Comparison of ENCODE assay signal across 12 cellular contexts in the genomic region with DNA sequence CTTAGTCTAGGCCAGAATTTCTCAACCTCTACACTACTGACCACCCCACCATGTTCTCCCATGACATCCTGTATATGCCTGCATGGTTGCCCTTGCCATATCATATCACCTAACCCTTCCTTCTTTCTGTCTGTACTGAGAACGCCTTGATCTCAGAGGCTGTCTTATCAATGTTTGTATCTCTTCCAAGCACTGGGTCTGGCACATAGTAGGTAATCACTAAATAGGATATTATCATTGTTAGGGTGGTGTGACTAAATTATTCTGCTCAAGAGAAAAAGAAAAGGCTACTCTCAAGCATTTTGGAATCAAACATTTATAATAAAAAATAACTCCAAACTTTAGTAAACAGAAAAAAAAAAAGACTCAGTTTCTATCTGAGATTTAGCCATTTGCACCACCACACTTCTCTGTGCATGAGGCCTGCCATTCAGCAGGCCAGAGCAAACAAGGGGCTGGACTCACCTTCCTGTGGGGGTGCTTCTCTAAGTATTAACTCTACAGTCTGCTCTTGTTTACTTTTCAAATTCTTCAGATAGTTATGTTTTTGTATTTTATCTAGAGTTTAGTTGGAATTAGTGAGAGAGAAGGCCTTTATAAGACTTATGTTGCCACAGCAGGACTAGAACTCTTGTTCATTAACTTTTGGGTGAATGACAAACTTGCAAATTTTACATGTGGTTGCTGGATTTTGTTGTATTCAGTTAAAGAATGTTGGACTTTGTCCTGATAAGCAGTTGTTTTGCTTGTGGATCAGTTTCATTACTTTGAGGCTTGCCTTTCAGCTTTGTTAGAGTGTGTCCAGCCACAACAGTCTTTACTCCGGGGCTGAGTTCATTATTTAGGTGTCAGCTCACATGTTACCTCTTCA. TPM values are rescaled to one million over a fixed set of nuclear protein-coding genes. Genes with fewer than 3 reads are reported as not detected.
A peak's percentile ranks its signal among the peaks of the same experiment; 100 is the strongest.
DNase-seq lines count a peak whose midpoint lies in the region; ATAC-seq, FAIRE-seq and TF ChIP-seq lines count a peak whose summit lies in the region.
"Had no signal": no experiment of that assay in that cellular context is flagged by ENCODE, and none has a peak within 500 bp of the region (broad histone marks: within the 10 kb centered on the region; RNA-seq: fewer than 3 reads in every experiment).

No MANE protein-coding gene starts in this region.

- TF ChIP-seq CTCF in endothelial cell of umbilical vein (IDR thresholded peaks at IDR 0.05; ENCODE audit: extremely low read depth in 1 of 2, insufficient read depth in 1 of 2, low read depth in 1 of 2, low read length in 2 of 2): no peak
- TF ChIP-seq CTCF in neural crest cell (conservative IDR thresholded peaks at IDR 0.05): no peak

- H3K9me3 Mint-ChIP-seq in CD8-positive, alpha-beta memory T cell: no peaks in the 10 kb centered on the region
- H3K9me3 Mint-ChIP-seq in neural crest cell: no peaks in the 10 kb centered on the region

- H3K36me3 Mint-ChIP-seq in CD8-positive, alpha-beta memory T cell: peaks cover 0 to 31% (median 7%) of the 10 kb centered on the region in 3 donors
- peaks cover 34% of the 10 kb centered on the region for H3K36me3 Mint-ChIP-seq in neural crest cell (ENCODE audit: low read depth)

- H3K9me1 ChIP-seq in endothelial cell of umbilical vein (replicated peaks; ENCODE audit: control insufficient read depth, extremely low read depth, insufficient read depth, low read length): no peaks in the 10 kb centered on the region

- BruUV-seq in endothelial cell of umbilical vein (replicated peaks; lab: Mats Ljungman, UMichigan): no TSS peak

- no peaks in the 10 kb centered on the region for H4K20me1 ChIP-seq in endothelial cell of umbilical vein (replicated peaks; ENCODE audit: control insufficient read depth, extremely low read depth, insufficient read depth, low read length)

- H3K4me1 ChIP-seq in CD8-positive, alpha-beta memory T cell (ENCODE audit: insufficient read depth, low read length): peaks cover 54% of the 10 kb centered on the region
- peaks cover 39% of the 10 kb centered on the region for H3K4me1 ChIP-seq in endothelial cell of umbilical vein (ENCODE audit: control insufficient read depth, extremely low read depth, insufficient read depth, low read length)

- peak overlapping the region in 1 of 7 donors; percentile 39 for H3K4me3 Mint-ChIP-seq in CD8-positive, alpha-beta memory T cell
- H3K4me3 Mint-ChIP-seq in neural crest cell: peak overlapping the region; percentile 14

- no peak for ATAC-seq in HG03045 (IDR thresholded peaks at IDR 0.05; ENCODE audit: unreplicated experiment)

- DNase-seq in CD8-positive, alpha-beta memory T cell: no peak
- DNase-seq in LHCN-M2 (ENCODE audit: low read depth): peak; percentile 50
- peak; percentile 61 for DNase-seq in endothelial cell of umbilical vein (ENCODE audit: low read depth, low spot score)
- DNase-seq in neural crest cell (ENCODE audit: low read depth, low spot score): no peak
- DNase-seq in T-helper 9 cell: no peak
- no peak for DNase-seq in activated effector memory CD4-positive, alpha-beta T cell treated with anti-CD3 and anti-CD28 coated beads, Interleukin-2, amount 50 U/mL, for 16 hours
- no peak for DNase-seq in NCI-H1048 (lab: John Stamatoyannopoulos, UW)
- DNase-seq: BE2C, islet precursor cell, WERI-Rb-1 had no signal

- H3K79me2 ChIP-seq in endothelial cell of umbilical vein (ENCODE audit: control insufficient read depth, insufficient read depth, low read length): peaks cover 14% of the 10 kb centered on the region

- H3K4me2 ChIP-seq in endothelial cell of umbilical vein (ENCODE audit: insufficient read depth, low read length): peak overlapping the region; percentile 39

- no peak for TF ChIP-seq POLR2A in endothelial cell of umbilical vein (IDR thresholded peaks at IDR 0.05; ENCODE audit: low read depth, low read length)

- no peak overlapping the region for H3K9ac ChIP-seq in endothelial cell of umbilical vein (replicated peaks; ENCODE audit: extremely low read depth, insufficient read depth, low read length)

- POLR2A ChIA-PET in CD8-positive, alpha-beta memory T cell (lab: Charles Lee): interaction anchor here (0.7 kb wide), 1 partner anchor 345 kb away, joined by 3 read pairs; the partner anchor contains the start of gene BPGM
- POLR2A ChIA-PET in endothelial cell of umbilical vein (lab: Charles Lee): no interaction called here

- H2AFZ ChIP-seq in endothelial cell of umbilical vein (ENCODE audit: low read depth, low read length): no peak overlapping the region

- CTCF ChIA-PET in CD8-positive, alpha-beta memory T cell (lab: Charles Lee): interaction anchor here (0.6 to 0.8 kb wide), 2 partner anchors 156 to 346 kb away, joined by 3 read pairs; no protein-coding TSS in a partner anchor
- CTCF ChIA-PET in endothelial cell of umbilical vein (lab: Charles Lee): interaction anchor here (0.6 to 1.2 kb wide), 2 partner anchors 35 to 179 kb away, joined by 3 to 4 read pairs; partner anchors contain the start of gene CYREN

- H3K4me3 ChIP-seq in CD8-positive, alpha-beta memory T cell (ENCODE audit: low read length): no peak overlapping the region
- no peak overlapping the region for H3K4me3 ChIP-seq in endothelial cell of umbilical vein (replicated peaks in 1 of 3; ENCODE audit: insufficient read depth in 1 of 3, low read depth in 1 of 3, low read length in 3 of 3)
- H3K4me3 ChIP-seq: vagina had no signal

- H3K27ac ChIP-seq in CD8-positive, alpha-beta memory T cell (ENCODE audit: low read depth, low read length): no peak overlapping the region
- no peak overlapping the region for H3K27ac ChIP-seq in endothelial cell of umbilical vein (ENCODE audit: insufficient read depth, low read depth, low read length)
- H3K27ac ChIP-seq: vagina, WERI-Rb-1 had no signal

- no peaks in the 10 kb centered on the region for H3K27me3 Mint-ChIP-seq in CD8-positive, alpha-beta memory T cell
- H3K27me3 Mint-ChIP-seq in neural crest cell (ENCODE audit: low read depth): no peaks in the 10 kb centered on the region

- intact Hi-C loops in endothelial cell of umbilical vein (cut with micrococcal nuclease): no loop called here

- no peaks in the 10 kb centered on the region for H3K27me3 ChIP-seq in CD8-positive, alpha-beta memory T cell (ENCODE audit: insufficient read depth, low read length, poor library complexity, severe bottlenecking)
- no peaks in the 10 kb centered on the region for H3K27me3 ChIP-seq in endothelial cell of umbilical vein (ENCODE audit: control insufficient read depth in 2 of 2, insufficient read depth in 2 of 2, low read length in 2 of 2)
- H3K27me3 ChIP-seq: BE2C, vagina had no signal

- no peak for FAIRE-seq in endothelial cell of umbilical vein (lab: Jason Lieb, UNC)

- peaks cover 65 to 94% (median 93%) of the 10 kb centered on the region in 3 donors for H3K4me1 Mint-ChIP-seq in CD8-positive, alpha-beta memory T cell
- H3K4me1 Mint-ChIP-seq in neural crest cell: peaks cover 19% of the 10 kb centered on the region

- dilution Hi-C loops in endothelial cell of umbilical vein (cut with MboI; ENCODE audit: extremely low pct_ligation_motif_present, low sequenced_read_pairs): no loop called here

- no peaks in the 10 kb centered on the region for H3K36me3 ChIP-seq in CD8-positive, alpha-beta memory T cell (ENCODE audit: insufficient read depth, low read length)
- peaks cover 7 to 10% of the 10 kb centered on the region in 2 experiments for H3K36me3 ChIP-seq in endothelial cell of umbilical vein (ENCODE audit: control insufficient read depth in 2 of 2, extremely low read depth in 1 of 2, insufficient read depth in 2 of 2, low read length in 2 of 2)

- peak overlapping the region in 7 of 8 donors; percentile 18 to 91 (median 64) for H3K27ac Mint-ChIP-seq in CD8-positive, alpha-beta memory T cell
- no peak overlapping the region for H3K27ac Mint-ChIP-seq in neural crest cell (ENCODE audit: unreplicated experiment)

- no peaks in the 10 kb centered on the region for H3K9me3 ChIP-seq in CD8-positive, alpha-beta memory T cell (ENCODE audit: low read length)
- H3K9me3 ChIP-seq in endothelial cell of umbilical vein (replicated peaks; ENCODE audit: control insufficient read depth, insufficient read depth, low read length): no peaks in the 10 kb centered on the region
- H3K9me3 ChIP-seq: BE2C, vagina had no signal

TF ChIP-seq in endothelial cell of umbilical vein, 7 proteins besides CTCF, POLR2A, EP300 and RAD21:
- no peak for TF ChIP-seq GATA2 (IDR thresholded peaks at IDR 0.05; ENCODE audit: insufficient read depth, insufficient read length, low read depth, low read length)
- TF ChIP-seq MYC (IDR thresholded peaks at IDR 0.05; ENCODE audit: low read depth, low read length): no peak
- no peak for TF ChIP-seq FOS (IDR thresholded peaks at IDR 0.05; ENCODE audit: borderline replicate concordance, insufficient read depth, low read length)
- TF ChIP-seq MAX (IDR thresholded peaks at IDR 0.05; ENCODE audit: insufficient read depth, insufficient read length): no peak
- TF ChIP-seq POLR2AphosphoS5 (IDR thresholded peaks at IDR 0.05; ENCODE audit: insufficient read depth, low read depth, low read length): no peak
- no peak for TF ChIP-seq JUN (IDR thresholded peaks at IDR 0.05; ENCODE audit: borderline replicate concordance, insufficient read depth, insufficient read length, low read depth)
- TF ChIP-seq EZH2 (IDR thresholded peaks at IDR 0.05; ENCODE audit: borderline replicate concordance, low read depth, low read length, severe bottlenecking): no peak
TF ChIP-seq in endothelial cell of umbilical vein: peak in this region for 0.

RNA-seq across cellular contexts. Expression of gene AGBL3, which starts 5.4 kb away (rescaled TPM):
- 1 to 10 TPM; 2.5 to 3.2 TPM for total RNA-seq in CD8-positive, alpha-beta memory T cell
- 0.10 TPM for polyA plus RNA-seq in CD8-positive, alpha-beta memory T cell
- total RNA-seq in LHCN-M2 (2014; rRNA removed) (0.38 and 1.0 TPM in 2 replicates), endothelial cell of umbilical vein (3.2 and 3.4 TPM in 2 replicates), neural crest cell (3.5 and 5.5 TPM in 2 replicates)
- polyA plus RNA-seq in LHCN-M2 (2012): 0.86 TPM
- polyA plus RNA-seq in endothelial cell of umbilical vein: 0.80 and 0.97 TPM in 2 replicates
- 0.81 and 1.2 TPM in 2 replicates for polyA plus RNA-seq in endothelial cell of umbilical vein (2011; cell fraction: cytosol; rRNA removed)
- polyA plus RNA-seq in endothelial cell of umbilical vein (2011; cell fraction: nucleus; rRNA removed): 1.3 and 3.6 TPM in 2 replicates
- 0.74 and 0.76 TPM in 2 replicates for polyA plus RNA-seq in endothelial cell of umbilical vein (2012)
- polyA minus RNA-seq in endothelial cell of umbilical vein: 2.2 and 2.5 TPM in 2 replicates
- not detected for polyA minus RNA-seq in endothelial cell of umbilical vein (2011; cell fraction: cytosol; rRNA and poly(A)+ RNA removed)
- polyA minus RNA-seq in endothelial cell of umbilical vein (2011; cell fraction: nucleus; rRNA and poly(A)+ RNA removed): 6.0 and 6.3 TPM in 2 replicates

Comparison
In these comparisons a context has a peak if more than half of its experiments do, and no peak if none do; other contexts are left out.
1. DNase-seq: peak in LHCN-M2 (single experiment) and endothelial cell of umbilical vein (single experiment); none in CD8-positive, alpha-beta memory T cell (0 of 5), neural crest cell (single experiment), T-helper 9 cell (single experiment), activated effector memory CD4-positive, alpha-beta T cell treated with anti-CD3 and anti-CD28 coated beads, Interleukin-2, amount 50 U/mL, for 16 hours (single experiment) and NCI-H1048 (single experiment).